ENCODE assay signal across 8 cellular contexts in the genomic region with DNA sequence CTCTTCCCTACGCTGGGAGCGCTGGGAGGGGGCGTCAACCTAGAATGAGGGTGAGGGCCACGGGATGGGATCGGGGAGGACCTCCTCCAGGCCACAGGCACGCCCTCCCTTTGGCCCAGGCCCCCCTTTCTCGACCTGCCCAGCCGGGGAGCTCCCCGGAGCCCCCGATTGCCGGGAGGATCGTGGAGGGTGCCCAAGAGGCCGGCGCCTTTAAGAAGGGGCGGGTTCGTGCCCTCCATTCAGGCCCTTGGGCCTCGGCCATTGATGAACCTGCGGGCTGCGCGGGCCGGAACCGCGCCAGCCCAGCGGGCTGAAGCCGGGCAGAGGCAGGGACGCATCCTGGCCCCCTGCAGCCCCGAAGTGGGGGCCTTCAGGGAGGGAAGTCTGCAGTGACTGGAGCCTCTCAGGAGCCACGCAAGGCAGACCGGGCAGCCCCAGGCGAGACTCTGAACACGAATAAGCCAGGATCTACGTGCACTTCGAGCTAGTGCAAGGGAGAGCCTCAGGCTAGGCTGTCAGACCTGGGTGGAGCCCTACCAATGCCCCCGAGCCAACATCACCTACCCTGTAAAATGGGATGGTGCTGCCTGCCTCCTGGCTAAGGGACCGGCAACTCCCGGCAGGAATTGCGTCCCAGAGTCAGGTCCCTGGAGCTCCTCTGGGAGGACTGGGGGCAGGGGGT. TPM values are rescaled to one million over a fixed set of nuclear protein-coding genes. Genes with fewer than 3 reads are reported as not detected.
A peak's percentile ranks its signal among the peaks of the same experiment; 100 is the strongest.
DNase-seq lines count a peak whose midpoint lies in the region; TF ChIP-seq lines count a peak whose summit lies in the region.

No MANE protein-coding gene starts in this region.

- H3K9me3 ChIP-seq in HUES48 (ENCODE audit: control insufficient read depth, insufficient read depth, low read length) = no peaks in the 10 kb centered on the region

- H3K36me3 ChIP-seq in HUES48 (ENCODE audit: control insufficient read depth, insufficient read depth, low read length) = no peaks in the 10 kb centered on the region

- H3K27ac ChIP-seq in HUES48 (ENCODE audit: low read depth, low read length) (no peak overlapping the region), VCaP (peak overlapping the region; percentile 80)

- H3K4me3 ChIP-seq in HUES48 (ENCODE audit: low read depth, low read length) (peak overlapping the region; percentile 87), fibroblast of the aortic adventitia (ENCODE audit: low read depth, low read length) (peak overlapping the region; percentile 70)

- H3K4me1 ChIP-seq in HUES48 (ENCODE audit: control insufficient read depth, insufficient read depth, low read length) = 0 out of 2 replicates have a peak, but pooled peaks cover 6% of the 10 kb centered on the region

- no peaks in the 10 kb centered on the region for H3K9me3 Mint-ChIP-seq in neural crest cell

- H3K27me3 Mint-ChIP-seq in neural crest cell (ENCODE audit: low read depth) = no peaks in the 10 kb centered on the region

- DNase-seq in NCI-H1092 treated with DMSO at 0.1 percent for 48 hours (lab: John Stamatoyannopoulos, UW) (peak; percentile 44), NCI-H1092 (lab: John Stamatoyannopoulos, UW) (no peak), fibroblast of the aortic adventitia (ENCODE audit: low read depth) (no peak), neural crest cell (ENCODE audit: low read depth, low spot score) (no peak), middle frontal gyrus (ENCODE audit: extremely low spot score, low spot score) (no peak), NCI-H1930 (lab: John Stamatoyannopoulos, UW) (no peak)

- no peaks in the 10 kb centered on the region for H3K36me3 Mint-ChIP-seq in neural crest cell (ENCODE audit: low read depth)

- no peak overlapping the region for H3K9ac ChIP-seq in HUES48 (ENCODE audit: low read depth, low read length)

- TF ChIP-seq CTCF in VCaP (conservative IDR thresholded peaks at IDR 0.05) = no peak
- TF ChIP-seq CTCF in fibroblast of the aortic adventitia (IDR thresholded peaks at IDR 0.05; ENCODE audit: insufficient read depth, low read length) = no peak
- no peak for TF ChIP-seq CTCF in neural crest cell (conservative IDR thresholded peaks at IDR 0.05)

- H3K4me1 Mint-ChIP-seq in neural crest cell = peaks cover 20% of the 10 kb centered on the region

- H3K4me3 Mint-ChIP-seq in neural crest cell = peak overlapping the region; percentile 85

- peaks cover 15% of the 10 kb centered on the region; the same call in 1 of the 2 replicates for H3K27me3 ChIP-seq in HUES48 (ENCODE audit: control insufficient read depth, insufficient read depth, low read length)

- no peak overlapping the region for H3K27ac Mint-ChIP-seq in neural crest cell (ENCODE audit: unreplicated experiment)

RNA-seq across cellular contexts. Expression of a gene that starts 0.9 kb away (rescaled TPM):
- total RNA-seq in fibroblast of the aortic adventitia (ENCODE audit: low replicate concordance) (2.0 and 4.9 TPM in 2 replicates), neural crest cell (13.3 and 16.4 TPM in 2 replicates)
